ENCODE assay signal across 23 cellular contexts in the genomic region with DNA sequence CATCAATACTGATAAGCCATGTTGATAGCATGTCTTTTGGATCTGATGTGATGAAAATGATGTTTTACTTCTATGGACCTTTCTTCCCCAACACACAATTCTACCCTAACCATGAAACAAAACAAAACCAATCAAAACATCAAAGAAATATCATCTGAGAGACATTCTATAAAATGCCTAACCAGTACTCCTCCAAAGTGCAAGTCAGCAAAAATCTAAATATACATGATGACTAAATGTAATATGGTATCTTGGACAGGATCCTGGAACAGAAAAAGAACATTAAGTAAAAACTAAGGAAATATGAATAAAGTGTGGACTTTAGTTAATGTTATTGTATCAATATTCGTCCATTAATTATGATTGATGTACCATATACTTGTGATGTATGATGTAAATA.
A peak's percentile ranks its signal among the peaks of the same experiment; 100 is the strongest.
DNase-seq lines count a peak whose midpoint lies in the region; ATAC-seq, FAIRE-seq and TF ChIP-seq lines count a peak whose summit lies in the region.
"Had no signal": no experiment of that assay in that cellular context is flagged by ENCODE, and none has a peak within 500 bp of the region (broad histone marks: within the 10 kb centered on the region; RNA-seq: fewer than 3 reads in every experiment).

No MANE protein-coding gene starts in this region.

- H3K27me3 ChIP-seq in gastroesophageal sphincter: no peaks in the 10 kb centered on the region
- H3K27me3 ChIP-seq: BE2C had no signal

- H3K9me3 ChIP-seq in A549 (no peaks in the 10 kb centered on the region), gastroesophageal sphincter (no peaks in the 10 kb centered on the region)
- H3K9me3 ChIP-seq: BE2C had no signal

- DNase-seq in A549 (ENCODE audit: low read depth in 1 of 2, low spot score in 1 of 2) (no peak), LHCN-M2 (ENCODE audit: low read depth) (peak; percentile 21), stromal cell of bone marrow (ENCODE audit: low read depth) (peak; percentile 18), T-helper 9 cell (no peak)
- DNase-seq: 8988T; ACHN; BE2C; C1 segment of cervical spinal cord; CD4-positive, CD25-positive, alpha-beta regulatory T cell; CD8-positive, alpha-beta memory T cell; COR-L47; DMS 273 treated with DMSO at 0.1 percent for 48 hours; DMS53; DND-41; EL; HCEC 1CT had no signal

- FAIRE-seq in A549 (lab: Jason Lieb, UNC) (no peak), endometrium (lab: Jason Lieb, UNC) (peak; percentile 8)
- FAIRE-seq: GM12878, GM19239, H54 had no signal

- no peaks in the 10 kb centered on the region for H3K36me3 ChIP-seq in gastroesophageal sphincter
- H3K36me3 ChIP-seq: BE2C had no signal

- H3K27ac ChIP-seq in A549: no peak overlapping the region
- H3K27ac ChIP-seq in gastroesophageal sphincter: no peak overlapping the region
- H3K27ac ChIP-seq: HL-60 had no signal

- TF ChIP-seq CTCF in A549 (IDR thresholded peaks at IDR 0.05) (no peak), gastroesophageal sphincter (IDR thresholded peaks at IDR 0.05) (no peak)

- TF ChIP-seq EP300 in A549 (IDR thresholded peaks at IDR 0.05) (no peak), gastroesophageal sphincter (IDR thresholded peaks at IDR 0.05) (no peak)

- no peak for TF ChIP-seq POLR2A in A549 (IDR thresholded peaks at IDR 0.05; ENCODE audit: low read length)
- no peak for TF ChIP-seq POLR2A in gastroesophageal sphincter (IDR thresholded peaks at IDR 0.05)

- no peak for ATAC-seq in A549
- ATAC-seq in gastroesophageal sphincter: no peak
- no peak for ATAC-seq in HG03097 (IDR thresholded peaks at IDR 0.05; ENCODE audit: low FRiP score, unreplicated experiment)
- ATAC-seq: GM12878 had no signal

- CTCF ChIA-PET in A549 (lab: Yijun Ruan, JAX): no interaction called here

- no peak overlapping the region for H3K4me2 ChIP-seq in A549

- 2% methylated on average over 1 of the region's 1 CpG for WGBS in A549 (ENCODE audit: missing lambda C conversion rate)
- 70 to 80% methylated on average over 1 of the region's 1 CpG for WGBS in gastroesophageal sphincter (ENCODE audit: low coverage in 1 of 2), 2 donors

- no peak overlapping the region for H3K4me3 ChIP-seq in A549
- no peak overlapping the region for H3K4me3 ChIP-seq in gastroesophageal sphincter
- H3K4me3 ChIP-seq: GM12878 had no signal

- no peak for TF ChIP-seq RAD21 in A549 (conservative IDR thresholded peaks at IDR 0.05 in 1 of 2, IDR thresholded peaks at IDR 0.05 in 1 of 2)

- H3K4me1 ChIP-seq in A549 (no peaks in the 10 kb centered on the region), gastroesophageal sphincter (no peaks in the 10 kb centered on the region)
- H3K4me1 ChIP-seq: BE2C had no signal

- POLR2A ChIA-PET in A549 (lab: Yijun Ruan, JAX): no interaction called here

TF ChIP-seq in A549, 52 proteins besides CTCF, POLR2A, EP300 and RAD21:
- no peak for TF ChIP-seq BHLHE40 (IDR thresholded peaks at IDR 0.05; ENCODE audit: low read depth, low read length)
- TF ChIP-seq MAFK (IDR thresholded peaks at IDR 0.05; ENCODE audit: partially characterized antibody): peak; percentile 93

Comparison
In these comparisons a context has a peak if more than half of its experiments do, and no peak if none do; other contexts are left out.
1. DNase-seq: peak in LHCN-M2 (single experiment) and stromal cell of bone marrow (single experiment); none in A549 (0 of 2) and T-helper 9 cell (single experiment).